13 cellular contexts compared by ENCODE assay signal in genomic region chr1:215114154-215114933, GRCh38. TPM values are rescaled to one million over a fixed set of nuclear protein-coding genes. Genes with fewer than 3 reads are reported as not detected.
DNase-seq lines count a peak whose midpoint lies in the region; ATAC-seq, FAIRE-seq and TF ChIP-seq lines count a peak whose summit lies in the region.
"Had no signal": no experiment of that assay in that cellular context is flagged by ENCODE, and none has a peak within 500 bp of the region (broad histone marks: within the 10 kb centered on the region; RNA-seq: fewer than 3 reads in every experiment).

No MANE protein-coding gene starts in this region.

- no peaks in the 10 kb centered on the region for H3K4me1 Mint-ChIP-seq in CD4-positive, alpha-beta memory T cell
- no peaks in the 10 kb centered on the region for H3K4me1 Mint-ChIP-seq in T-helper 17 cell

- H3K27ac ChIP-seq in osteoblast (ENCODE audit: low read depth, low read length) = peak overlapping the region; percentile 84
- H3K27ac ChIP-seq in CD4-positive, alpha-beta memory T cell (ENCODE audit: low read depth, low read length) = no peak overlapping the region
- H3K27ac ChIP-seq: HL-60 had no signal

- no peaks in the 10 kb centered on the region for H3K36me3 Mint-ChIP-seq in CD4-positive, alpha-beta memory T cell
- no peaks in the 10 kb centered on the region for H3K36me3 Mint-ChIP-seq in T-helper 17 cell (ENCODE audit: low read depth)

- ATAC-seq in T-helper 17 cell = no peak

- DNase-seq in GM04503 (ENCODE audit: low read depth) (peak; percentile 86), M059J (ENCODE audit: low read depth) (peak; percentile 95), bronchial epithelial cell (ENCODE audit: low read depth) (peak; percentile 91), osteoblast (ENCODE audit: insufficient read length, low spot score, missing footprints) (peak; percentile 31), NCI-H82 (lab: John Stamatoyannopoulos, UW) (no peak), T-helper 17 cell (no peak), NCI-H446 treated with DMSO at 0.1 percent for 48 hours (lab: John Stamatoyannopoulos, UW) (no peak)
- no peak for DNase-seq in CD4-positive, alpha-beta memory T cell
- DNase-seq: RPMI8226 had no signal

- H4K20me1 ChIP-seq in osteoblast (ENCODE audit: insufficient read depth, low read length) = peaks cover 3% of the 10 kb centered on the region

- peaks cover 0 to 2% of the 10 kb centered on the region in 2 donors for H3K27me3 Mint-ChIP-seq in CD4-positive, alpha-beta memory T cell
- no peaks in the 10 kb centered on the region for H3K27me3 Mint-ChIP-seq in T-helper 17 cell

- H3K4me3 ChIP-seq in bronchial epithelial cell (ENCODE audit: low read depth, low read length) (no peak overlapping the region), osteoblast (ENCODE audit: insufficient read depth, low read length) (peak overlapping the region; percentile 39)
- no peak overlapping the region for H3K4me3 ChIP-seq in CD4-positive, alpha-beta memory T cell (ENCODE audit: low read length in 2 of 2)

- POLR2A ChIA-PET in CD4-positive, alpha-beta memory T cell (lab: Charles Lee; ENCODE audit: partially characterized antibody) = no interaction called here

- intact Hi-C loops in CD4-positive, alpha-beta memory T cell (cut with micrococcal nuclease) = no loop called here

- H3K36me3 ChIP-seq in bronchial epithelial cell (ENCODE audit: control insufficient read depth, insufficient read depth, low read length) (no peaks in the 10 kb centered on the region), osteoblast (ENCODE audit: insufficient read depth, low read length) (peaks cover 5% of the 10 kb centered on the region)
- H3K36me3 ChIP-seq in CD4-positive, alpha-beta memory T cell (ENCODE audit: insufficient read depth, low read length) = no peaks in the 10 kb centered on the region

- H3K79me2 ChIP-seq in osteoblast (ENCODE audit: insufficient read depth, low read length) = peaks cover 55% of the 10 kb centered on the region

- H2AFZ ChIP-seq in osteoblast (ENCODE audit: low read length) = no peak overlapping the region

- H3K9me3 Mint-ChIP-seq in CD4-positive, alpha-beta memory T cell = peaks cover 0 to 7% (median 0%) of the 10 kb centered on the region in 8 donors

- H3K27ac Mint-ChIP-seq in CD4-positive, alpha-beta memory T cell = no peak overlapping the region
- no peak overlapping the region for H3K27ac Mint-ChIP-seq in T-helper 17 cell

- no peak for TF ChIP-seq CTCF in bronchial epithelial cell (IDR thresholded peaks at IDR 0.05; ENCODE audit: insufficient read depth, low read length, severe bottlenecking)
- TF ChIP-seq CTCF in osteoblast (IDR thresholded peaks at IDR 0.05; ENCODE audit: extremely low read depth, low read depth, low read length) = no peak

- H3K27me3 ChIP-seq in bronchial epithelial cell (ENCODE audit: control insufficient read depth, insufficient read depth, low read length) = no peaks in the 10 kb centered on the region
- H3K27me3 ChIP-seq in osteoblast (ENCODE audit: insufficient read depth, low read length) = no peaks in the 10 kb centered on the region
- no peaks in the 10 kb centered on the region for H3K27me3 ChIP-seq in CD4-positive, alpha-beta memory T cell (ENCODE audit: insufficient read depth, low read length)

- H3K4me2 ChIP-seq in osteoblast (ENCODE audit: insufficient read depth, low read length) = peak overlapping the region; percentile 80

- H3K9me3 ChIP-seq in osteoblast (ENCODE audit: low read depth, low read length) (no peaks in the 10 kb centered on the region), T-helper 17 cell (ENCODE audit: control insufficient read depth, low read length, poor library complexity, severe bottlenecking) (no peaks in the 10 kb centered on the region)
- H3K9me3 ChIP-seq in CD4-positive, alpha-beta memory T cell (ENCODE audit: control insufficient read depth in 1 of 2, low read length in 2 of 2) = no peaks in the 10 kb centered on the region

- H3K4me3 Mint-ChIP-seq in CD4-positive, alpha-beta memory T cell = no peak overlapping the region
- H3K4me3 Mint-ChIP-seq in T-helper 17 cell = no peak overlapping the region

- peak; percentile 88 for FAIRE-seq in bronchial epithelial cell (lab: Jason Lieb, UNC)
- FAIRE-seq: colon, islet of Langerhans had no signal

- H3K4me1 ChIP-seq in osteoblast (ENCODE audit: insufficient read depth, low read length) = peaks cover 32% of the 10 kb centered on the region
- H3K4me1 ChIP-seq in CD4-positive, alpha-beta memory T cell (ENCODE audit: insufficient read depth, low read length) = no peaks in the 10 kb centered on the region

- CTCF ChIA-PET in CD4-positive, alpha-beta memory T cell (lab: Charles Lee; ENCODE audit: partially characterized antibody) = no interaction called here

RNA-seq across cellular contexts. Expression of gene KCNK2, which starts 31.8 kb away (rescaled TPM):
- 7.5 and 9.9 TPM in 2 replicates for total RNA-seq in M059J (2014; rRNA removed; shearing (Covaris generic))
- total RNA-seq in bronchial epithelial cell = 1.3 TPM in 1 of 2 replicates, not detected in the other
- total RNA-seq in osteoblast = 86.9 and 161 TPM in 2 replicates
- not detected for total RNA-seq in CD4-positive, alpha-beta memory T cell
- polyA plus RNA-seq in CD4-positive, alpha-beta memory T cell = not detected
- total RNA-seq in T-helper 17 cell = not detected
- total RNA-seq: activated CD8-positive, alpha-beta memory T cell treated with anti-CD3 and anti-CD28 coated beads for 36 hours had no signal

Comparison
In these comparisons a context has a peak if more than half of its experiments do, and no peak if none do; other contexts are left out.
1. DNase-seq: peak in GM04503 (single experiment), M059J (single experiment), bronchial epithelial cell (single experiment) and osteoblast (single experiment); none in NCI-H82 (single experiment), CD4-positive, alpha-beta memory T cell (0 of 5), T-helper 17 cell (0 of 3) and NCI-H446 treated with DMSO at 0.1 percent for 48 hours (single experiment).